1 cellular context compared by ENCODE assay signal in the genomic region with DNA sequence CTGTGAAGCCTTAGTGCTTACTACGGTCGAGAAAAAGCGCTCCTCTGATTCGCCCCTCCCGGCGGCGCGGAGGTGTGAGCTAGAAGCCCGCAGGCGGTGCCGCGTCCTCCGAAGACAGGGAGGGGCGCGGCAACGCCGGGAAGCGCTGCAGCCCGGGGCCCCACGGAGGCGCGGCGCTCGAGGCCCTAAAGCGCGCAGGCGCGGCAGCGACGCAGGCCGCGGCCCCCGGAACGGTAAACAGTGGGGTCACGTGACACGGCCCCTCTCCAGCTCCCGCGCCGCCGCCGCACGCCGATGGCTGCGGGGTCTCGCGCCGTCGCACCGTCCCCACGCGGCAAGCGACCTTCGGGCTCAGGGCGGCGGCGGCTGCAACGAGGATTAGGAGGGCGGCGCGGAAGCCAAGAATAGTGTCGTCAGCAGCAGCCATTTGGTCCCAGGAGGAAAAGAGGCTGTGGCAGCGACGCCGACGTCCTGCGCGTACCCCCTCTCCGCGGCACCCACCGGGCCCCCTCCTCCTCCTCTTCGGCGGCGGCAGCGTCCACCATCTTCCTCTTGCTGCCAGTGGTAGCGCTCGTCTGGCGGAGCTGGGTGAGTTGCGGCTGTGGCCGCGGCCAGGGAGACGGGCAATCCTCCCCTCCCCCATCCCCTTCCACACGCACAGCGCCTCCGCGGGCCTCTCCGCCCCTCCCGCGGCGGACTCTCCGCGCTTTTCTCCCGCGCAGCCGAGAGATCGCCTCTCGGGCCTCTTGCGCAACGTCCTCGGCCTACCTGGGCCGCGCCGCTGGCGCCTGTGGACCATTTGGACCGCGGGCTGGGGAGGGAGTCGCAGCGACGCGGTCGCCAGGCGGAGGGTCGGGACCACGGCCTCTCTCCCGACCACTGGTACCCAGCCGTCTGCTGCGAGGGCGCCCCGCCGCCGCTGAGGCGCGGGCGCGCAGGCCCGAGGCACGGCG.
TF ChIP-seq lines count a peak whose summit lies in the region.

A gene with protein sequence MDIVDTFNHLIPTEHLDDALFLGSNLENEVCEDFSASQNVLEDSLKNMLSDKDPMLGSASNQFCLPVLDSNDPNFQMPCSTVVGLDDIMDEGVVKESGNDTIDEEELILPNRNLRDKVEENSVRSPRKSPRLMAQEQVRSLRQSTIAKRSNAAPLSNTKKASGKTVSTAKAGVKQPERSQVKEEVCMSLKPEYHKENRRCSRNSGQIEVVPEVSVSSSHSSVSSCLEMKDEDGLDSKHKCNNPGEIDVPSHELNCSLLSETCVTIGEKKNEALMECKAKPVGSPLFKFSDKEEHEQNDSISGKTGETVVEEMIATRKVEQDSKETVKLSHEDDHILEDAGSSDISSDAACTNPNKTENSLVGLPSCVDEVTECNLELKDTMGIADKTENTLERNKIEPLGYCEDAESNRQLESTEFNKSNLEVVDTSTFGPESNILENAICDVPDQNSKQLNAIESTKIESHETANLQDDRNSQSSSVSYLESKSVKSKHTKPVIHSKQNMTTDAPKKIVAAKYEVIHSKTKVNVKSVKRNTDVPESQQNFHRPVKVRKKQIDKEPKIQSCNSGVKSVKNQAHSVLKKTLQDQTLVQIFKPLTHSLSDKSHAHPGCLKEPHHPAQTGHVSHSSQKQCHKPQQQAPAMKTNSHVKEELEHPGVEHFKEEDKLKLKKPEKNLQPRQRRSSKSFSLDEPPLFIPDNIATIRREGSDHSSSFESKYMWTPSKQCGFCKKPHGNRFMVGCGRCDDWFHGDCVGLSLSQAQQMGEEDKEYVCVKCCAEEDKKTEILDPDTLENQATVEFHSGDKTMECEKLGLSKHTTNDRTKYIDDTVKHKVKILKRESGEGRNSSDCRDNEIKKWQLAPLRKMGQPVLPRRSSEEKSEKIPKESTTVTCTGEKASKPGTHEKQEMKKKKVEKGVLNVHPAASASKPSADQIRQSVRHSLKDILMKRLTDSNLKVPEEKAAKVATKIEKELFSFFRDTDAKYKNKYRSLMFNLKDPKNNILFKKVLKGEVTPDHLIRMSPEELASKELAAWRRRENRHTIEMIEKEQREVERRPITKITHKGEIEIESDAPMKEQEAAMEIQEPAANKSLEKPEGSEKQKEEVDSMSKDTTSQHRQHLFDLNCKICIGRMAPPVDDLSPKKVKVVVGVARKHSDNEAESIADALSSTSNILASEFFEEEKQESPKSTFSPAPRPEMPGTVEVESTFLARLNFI (N-terminal part only) (plus strand): TSS at position 240 of the 953 bp plus-strand sequence. CDS start 10,750 bp downstream, outside the sequence.

TF ChIP-seq in K562, 482 proteins besides CTCF, POLR2A, EP300 and RAD21 (continued from another document and continues in another):
- TF ChIP-seq, protein P1, sequence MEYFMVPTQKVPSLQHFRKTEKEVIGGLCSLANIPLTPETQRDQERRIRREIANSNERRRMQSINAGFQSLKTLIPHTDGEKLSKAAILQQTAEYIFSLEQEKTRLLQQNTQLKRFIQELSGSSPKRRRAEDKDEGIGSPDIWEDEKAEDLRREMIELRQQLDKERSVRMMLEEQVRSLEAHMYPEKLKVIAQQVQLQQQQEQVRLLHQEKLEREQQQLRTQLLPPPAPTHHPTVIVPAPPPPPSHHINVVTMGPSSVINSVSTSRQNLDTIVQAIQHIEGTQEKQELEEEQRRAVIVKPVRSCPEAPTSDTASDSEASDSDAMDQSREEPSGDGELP (CRISPR knock-in tag; IDR thresholded peaks at IDR 0.05; ENCODE audit: borderline replicate concordance): peak; percentile 48; the same call in 1 of the 2 replicates
- no peak for TF ChIP-seq HEY1 (CRISPR knock-in tag; IDR thresholded peaks at IDR 0.05; ENCODE audit: borderline replicate concordance)
- TF ChIP-seq TGIF2 (CRISPR knock-in tag; IDR thresholded peaks at IDR 0.05): 0 out of 2 replicates have a peak, but pooled peaks have one; percentile 6
- TF ChIP-seq NFRKB (IDR thresholded peaks at IDR 0.05; ENCODE audit: low read depth): peak; percentile 86
- peak; percentile 22 for TF ChIP-seq RBM25 (IDR thresholded peaks at IDR 0.05; ENCODE audit: low read depth, low read length, severe bottlenecking)
- TF ChIP-seq XRCC4 (IDR thresholded peaks at IDR 0.05; ENCODE audit: extremely low read depth, insufficient read depth, insufficient read length): no peak
- peak; percentile 37; the same call in 1 of the 2 replicates for TF ChIP-seq MYNN (IDR thresholded peaks at IDR 0.05)
- no peak for TF ChIP-seq MYNN (CRISPR knock-in tag; IDR thresholded peaks at IDR 0.05)
- TF ChIP-seq SMARCE1 (IDR thresholded peaks at IDR 0.05): no peak
- TF ChIP-seq NR2C2 (CRISPR knock-in tag; IDR thresholded peaks at IDR 0.05): 0 out of 2 replicates have a peak, but pooled peaks have one; percentile 18
- TF ChIP-seq NR2C2 (tag; IDR thresholded peaks at IDR 0.05): peak; percentile 61; the same call in 1 of the 2 replicates
- TF ChIP-seq DDX20 (tag; IDR thresholded peaks at IDR 0.05; ENCODE audit: low read depth): no peak
- TF ChIP-seq BRD9 (IDR thresholded peaks at IDR 0.05; ENCODE audit: low read depth, partially characterized antibody): peak; percentile 57
- TF ChIP-seq MCM2 (IDR thresholded peaks at IDR 0.05; ENCODE audit: low read depth): no peak
- peak; percentile 43 for TF ChIP-seq POLR2B (IDR thresholded peaks at IDR 0.05; ENCODE audit: low read depth, partially characterized antibody)
- peak; percentile 73; the same call in 1 of the 2 replicates for TF ChIP-seq GTF2E2 (tag; IDR thresholded peaks at IDR 0.05)
- TF ChIP-seq, protein P2, sequence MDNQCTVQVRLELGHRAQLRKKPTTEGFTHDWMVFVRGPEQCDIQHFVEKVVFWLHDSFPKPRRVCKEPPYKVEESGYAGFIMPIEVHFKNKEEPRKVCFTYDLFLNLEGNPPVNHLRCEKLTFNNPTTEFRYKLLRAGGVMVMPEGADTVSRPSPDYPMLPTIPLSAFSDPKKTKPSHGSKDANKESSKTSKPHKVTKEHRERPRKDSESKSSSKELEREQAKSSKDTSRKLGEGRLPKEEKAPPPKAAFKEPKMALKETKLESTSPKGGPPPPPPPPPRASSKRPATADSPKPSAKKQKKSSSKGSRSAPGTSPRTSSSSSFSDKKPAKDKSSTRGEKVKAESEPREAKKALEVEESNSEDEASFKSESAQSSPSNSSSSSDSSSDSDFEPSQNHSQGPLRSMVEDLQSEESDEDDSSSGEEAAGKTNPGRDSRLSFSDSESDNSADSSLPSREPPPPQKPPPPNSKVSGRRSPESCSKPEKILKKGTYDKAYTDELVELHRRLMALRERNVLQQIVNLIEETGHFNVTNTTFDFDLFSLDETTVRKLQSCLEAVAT (IDR thresholded peaks at IDR 0.05): peak in 1 of 2 experiments; percentile 12; a peak in 1 of 4 replicates
- TF ChIP-seq, protein P3, sequence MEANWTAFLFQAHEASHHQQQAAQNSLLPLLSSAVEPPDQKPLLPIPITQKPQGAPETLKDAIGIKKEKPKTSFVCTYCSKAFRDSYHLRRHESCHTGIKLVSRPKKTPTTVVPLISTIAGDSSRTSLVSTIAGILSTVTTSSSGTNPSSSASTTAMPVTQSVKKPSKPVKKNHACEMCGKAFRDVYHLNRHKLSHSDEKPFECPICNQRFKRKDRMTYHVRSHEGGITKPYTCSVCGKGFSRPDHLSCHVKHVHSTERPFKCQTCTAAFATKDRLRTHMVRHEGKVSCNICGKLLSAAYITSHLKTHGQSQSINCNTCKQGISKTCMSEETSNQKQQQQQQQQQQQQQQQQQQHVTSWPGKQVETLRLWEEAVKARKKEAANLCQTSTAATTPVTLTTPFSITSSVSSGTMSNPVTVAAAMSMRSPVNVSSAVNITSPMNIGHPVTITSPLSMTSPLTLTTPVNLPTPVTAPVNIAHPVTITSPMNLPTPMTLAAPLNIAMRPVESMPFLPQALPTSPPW (CRISPR knock-in tag; IDR thresholded peaks at IDR 0.05): peak; percentile 95
- TF ChIP-seq TAF9B (IDR thresholded peaks at IDR 0.05; ENCODE audit: partially characterized antibody): peak; percentile 36
- peak; percentile 99 for TF ChIP-seq CXXC5 (CRISPR knock-in tag; IDR thresholded peaks at IDR 0.05)
- TF ChIP-seq, protein P4, sequence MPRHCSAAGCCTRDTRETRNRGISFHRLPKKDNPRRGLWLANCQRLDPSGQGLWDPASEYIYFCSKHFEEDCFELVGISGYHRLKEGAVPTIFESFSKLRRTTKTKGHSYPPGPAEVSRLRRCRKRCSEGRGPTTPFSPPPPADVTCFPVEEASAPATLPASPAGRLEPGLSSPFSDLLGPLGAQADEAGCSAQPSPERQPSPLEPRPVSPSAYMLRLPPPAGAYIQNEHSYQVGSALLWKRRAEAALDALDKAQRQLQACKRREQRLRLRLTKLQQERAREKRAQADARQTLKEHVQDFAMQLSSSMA (CRISPR knock-in tag; IDR thresholded peaks at IDR 0.05): peak; percentile 70; the same call in 1 of the 2 replicates
- TF ChIP-seq CC2D1A (IDR thresholded peaks at IDR 0.05): no peak
- no peak for TF ChIP-seq ZNF436 (CRISPR knock-in tag; IDR thresholded peaks at IDR 0.05)
- TF ChIP-seq ZNF79 (CRISPR knock-in tag; IDR thresholded peaks at IDR 0.05; ENCODE audit: low read depth): no peak
- 0 out of 2 replicates have a peak, but pooled peaks have one; percentile 8 for TF ChIP-seq ZNF316 (IDR thresholded peaks at IDR 0.05)
- TF ChIP-seq, protein P5, sequence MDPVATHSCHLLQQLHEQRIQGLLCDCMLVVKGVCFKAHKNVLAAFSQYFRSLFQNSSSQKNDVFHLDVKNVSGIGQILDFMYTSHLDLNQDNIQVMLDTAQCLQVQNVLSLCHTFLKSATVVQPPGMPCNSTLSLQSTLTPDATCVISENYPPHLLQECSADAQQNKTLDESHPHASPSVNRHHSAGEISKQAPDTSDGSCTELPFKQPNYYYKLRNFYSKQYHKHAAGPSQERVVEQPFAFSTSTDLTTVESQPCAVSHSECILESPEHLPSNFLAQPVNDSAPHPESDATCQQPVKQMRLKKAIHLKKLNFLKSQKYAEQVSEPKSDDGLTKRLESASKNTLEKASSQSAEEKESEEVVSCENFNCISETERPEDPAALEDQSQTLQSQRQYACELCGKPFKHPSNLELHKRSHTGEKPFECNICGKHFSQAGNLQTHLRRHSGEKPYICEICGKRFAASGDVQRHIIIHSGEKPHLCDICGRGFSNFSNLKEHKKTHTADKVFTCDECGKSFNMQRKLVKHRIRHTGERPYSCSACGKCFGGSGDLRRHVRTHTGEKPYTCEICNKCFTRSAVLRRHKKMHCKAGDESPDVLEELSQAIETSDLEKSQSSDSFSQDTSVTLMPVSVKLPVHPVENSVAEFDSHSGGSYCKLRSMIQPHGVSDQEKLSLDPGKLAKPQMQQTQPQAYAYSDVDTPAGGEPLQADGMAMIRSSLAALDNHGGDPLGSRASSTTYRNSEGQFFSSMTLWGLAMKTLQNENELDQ (CRISPR knock-in tag; IDR thresholded peaks at IDR 0.05; ENCODE audit: borderline replicate concordance): no peak
- TF ChIP-seq, protein P6, sequence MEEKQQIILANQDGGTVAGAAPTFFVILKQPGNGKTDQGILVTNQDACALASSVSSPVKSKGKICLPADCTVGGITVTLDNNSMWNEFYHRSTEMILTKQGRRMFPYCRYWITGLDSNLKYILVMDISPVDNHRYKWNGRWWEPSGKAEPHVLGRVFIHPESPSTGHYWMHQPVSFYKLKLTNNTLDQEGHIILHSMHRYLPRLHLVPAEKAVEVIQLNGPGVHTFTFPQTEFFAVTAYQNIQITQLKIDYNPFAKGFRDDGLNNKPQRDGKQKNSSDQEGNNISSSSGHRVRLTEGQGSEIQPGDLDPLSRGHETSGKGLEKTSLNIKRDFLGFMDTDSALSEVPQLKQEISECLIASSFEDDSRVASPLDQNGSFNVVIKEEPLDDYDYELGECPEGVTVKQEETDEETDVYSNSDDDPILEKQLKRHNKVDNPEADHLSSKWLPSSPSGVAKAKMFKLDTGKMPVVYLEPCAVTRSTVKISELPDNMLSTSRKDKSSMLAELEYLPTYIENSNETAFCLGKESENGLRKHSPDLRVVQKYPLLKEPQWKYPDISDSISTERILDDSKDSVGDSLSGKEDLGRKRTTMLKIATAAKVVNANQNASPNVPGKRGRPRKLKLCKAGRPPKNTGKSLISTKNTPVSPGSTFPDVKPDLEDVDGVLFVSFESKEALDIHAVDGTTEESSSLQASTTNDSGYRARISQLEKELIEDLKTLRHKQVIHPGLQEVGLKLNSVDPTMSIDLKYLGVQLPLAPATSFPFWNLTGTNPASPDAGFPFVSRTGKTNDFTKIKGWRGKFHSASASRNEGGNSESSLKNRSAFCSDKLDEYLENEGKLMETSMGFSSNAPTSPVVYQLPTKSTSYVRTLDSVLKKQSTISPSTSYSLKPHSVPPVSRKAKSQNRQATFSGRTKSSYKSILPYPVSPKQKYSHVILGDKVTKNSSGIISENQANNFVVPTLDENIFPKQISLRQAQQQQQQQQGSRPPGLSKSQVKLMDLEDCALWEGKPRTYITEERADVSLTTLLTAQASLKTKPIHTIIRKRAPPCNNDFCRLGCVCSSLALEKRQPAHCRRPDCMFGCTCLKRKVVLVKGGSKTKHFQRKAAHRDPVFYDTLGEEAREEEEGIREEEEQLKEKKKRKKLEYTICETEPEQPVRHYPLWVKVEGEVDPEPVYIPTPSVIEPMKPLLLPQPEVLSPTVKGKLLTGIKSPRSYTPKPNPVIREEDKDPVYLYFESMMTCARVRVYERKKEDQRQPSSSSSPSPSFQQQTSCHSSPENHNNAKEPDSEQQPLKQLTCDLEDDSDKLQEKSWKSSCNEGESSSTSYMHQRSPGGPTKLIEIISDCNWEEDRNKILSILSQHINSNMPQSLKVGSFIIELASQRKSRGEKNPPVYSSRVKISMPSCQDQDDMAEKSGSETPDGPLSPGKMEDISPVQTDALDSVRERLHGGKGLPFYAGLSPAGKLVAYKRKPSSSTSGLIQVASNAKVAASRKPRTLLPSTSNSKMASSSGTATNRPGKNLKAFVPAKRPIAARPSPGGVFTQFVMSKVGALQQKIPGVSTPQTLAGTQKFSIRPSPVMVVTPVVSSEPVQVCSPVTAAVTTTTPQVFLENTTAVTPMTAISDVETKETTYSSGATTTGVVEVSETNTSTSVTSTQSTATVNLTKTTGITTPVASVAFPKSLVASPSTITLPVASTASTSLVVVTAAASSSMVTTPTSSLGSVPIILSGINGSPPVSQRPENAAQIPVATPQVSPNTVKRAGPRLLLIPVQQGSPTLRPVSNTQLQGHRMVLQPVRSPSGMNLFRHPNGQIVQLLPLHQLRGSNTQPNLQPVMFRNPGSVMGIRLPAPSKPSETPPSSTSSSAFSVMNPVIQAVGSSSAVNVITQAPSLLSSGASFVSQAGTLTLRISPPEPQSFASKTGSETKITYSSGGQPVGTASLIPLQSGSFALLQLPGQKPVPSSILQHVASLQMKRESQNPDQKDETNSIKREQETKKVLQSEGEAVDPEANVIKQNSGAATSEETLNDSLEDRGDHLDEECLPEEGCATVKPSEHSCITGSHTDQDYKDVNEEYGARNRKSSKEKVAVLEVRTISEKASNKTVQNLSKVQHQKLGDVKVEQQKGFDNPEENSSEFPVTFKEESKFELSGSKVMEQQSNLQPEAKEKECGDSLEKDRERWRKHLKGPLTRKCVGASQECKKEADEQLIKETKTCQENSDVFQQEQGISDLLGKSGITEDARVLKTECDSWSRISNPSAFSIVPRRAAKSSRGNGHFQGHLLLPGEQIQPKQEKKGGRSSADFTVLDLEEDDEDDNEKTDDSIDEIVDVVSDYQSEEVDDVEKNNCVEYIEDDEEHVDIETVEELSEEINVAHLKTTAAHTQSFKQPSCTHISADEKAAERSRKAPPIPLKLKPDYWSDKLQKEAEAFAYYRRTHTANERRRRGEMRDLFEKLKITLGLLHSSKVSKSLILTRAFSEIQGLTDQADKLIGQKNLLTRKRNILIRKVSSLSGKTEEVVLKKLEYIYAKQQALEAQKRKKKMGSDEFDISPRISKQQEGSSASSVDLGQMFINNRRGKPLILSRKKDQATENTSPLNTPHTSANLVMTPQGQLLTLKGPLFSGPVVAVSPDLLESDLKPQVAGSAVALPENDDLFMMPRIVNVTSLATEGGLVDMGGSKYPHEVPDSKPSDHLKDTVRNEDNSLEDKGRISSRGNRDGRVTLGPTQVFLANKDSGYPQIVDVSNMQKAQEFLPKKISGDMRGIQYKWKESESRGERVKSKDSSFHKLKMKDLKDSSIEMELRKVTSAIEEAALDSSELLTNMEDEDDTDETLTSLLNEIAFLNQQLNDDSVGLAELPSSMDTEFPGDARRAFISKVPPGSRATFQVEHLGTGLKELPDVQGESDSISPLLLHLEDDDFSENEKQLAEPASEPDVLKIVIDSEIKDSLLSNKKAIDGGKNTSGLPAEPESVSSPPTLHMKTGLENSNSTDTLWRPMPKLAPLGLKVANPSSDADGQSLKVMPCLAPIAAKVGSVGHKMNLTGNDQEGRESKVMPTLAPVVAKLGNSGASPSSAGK (IDR thresholded peaks at IDR 0.05): peak; percentile 79
- peak; percentile 96 for TF ChIP-seq BHLHE40 (IDR thresholded peaks at IDR 0.05; ENCODE audit: low read length)
